Comparison of ENCODE assay signal across 8 cellular contexts in the genomic region with DNA sequence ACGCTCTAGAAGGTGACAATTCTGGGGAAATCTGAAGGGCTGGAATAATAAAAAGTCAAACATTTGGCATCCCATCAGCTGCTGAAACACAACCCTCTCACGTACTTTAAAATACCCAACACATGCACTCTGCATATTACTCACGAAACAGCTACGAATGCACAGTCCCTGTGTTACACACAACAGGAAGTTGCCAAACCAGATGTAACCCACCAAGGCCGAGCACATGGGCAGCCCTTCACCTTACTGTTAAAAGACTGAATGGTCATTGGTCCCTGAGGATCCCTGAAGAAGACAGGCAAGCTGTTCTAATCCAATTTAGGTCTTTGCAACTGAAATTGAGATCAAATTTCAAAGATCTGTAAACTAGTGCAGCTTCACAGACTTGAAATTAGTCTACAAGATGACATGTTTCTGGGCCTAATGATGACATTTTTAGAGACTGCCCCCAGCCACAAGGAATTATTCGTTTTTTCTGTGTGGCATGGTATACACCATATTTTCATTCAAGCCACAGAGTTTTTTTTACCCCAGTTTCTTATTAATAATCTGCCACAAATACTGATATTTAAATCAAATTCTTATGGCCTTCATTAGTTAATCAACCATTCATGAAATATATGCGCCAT. TPM values are rescaled to one million over a fixed set of nuclear protein-coding genes. Genes with fewer than 3 reads are reported as not detected.
DNase-seq lines count a peak whose midpoint lies in the region; ATAC-seq, FAIRE-seq and TF ChIP-seq lines count a peak whose summit lies in the region.

No MANE protein-coding gene starts in this region.

- H3K23ac ChIP-seq in H1 (ENCODE audit: insufficient read length) = no peak overlapping the region

- H3K27ac ChIP-seq in H1 (ENCODE audit: low read depth, low read length) (no peak overlapping the region), suprapubic skin (peak overlapping the region; percentile 48), sigmoid colon (peak overlapping the region in 1 of 4 donors; percentile 21)

- TF ChIP-seq POLR2A in H1 (IDR thresholded peaks at IDR 0.05; ENCODE audit: control extremely low read depth in 1 of 2, low read depth in 2 of 2, low read length in 2 of 2) = no peak
- TF ChIP-seq POLR2A in suprapubic skin (IDR thresholded peaks at IDR 0.05) = no peak
- TF ChIP-seq POLR2A in sigmoid colon (IDR thresholded peaks at IDR 0.05) = no peak

- no peaks in the 10 kb centered on the region for H4K20me1 ChIP-seq in H1 (replicated peaks in 1 of 2; ENCODE audit: control insufficient read depth in 1 of 2, insufficient read depth in 2 of 2, low read length in 2 of 2)

- WGBS in H1 (ENCODE audit: extremely low coverage in 1 of 2, insufficient coverage in 1 of 2, insufficient read length in 1 of 2, insufficient replicate concordance in 2 of 2, low coverage in 1 of 2, low lambda C conversion rate in 2 of 2, missing lambda C conversion rate in 1 of 2), 2 experiments = 79% methylated on average over 7 of the region's 7 CpGs; no CpG with 5 or more reads in 1 of the 2 experiments
- 53% methylated on average over 7 of the region's 7 CpGs for WGBS in suprapubic skin
- WGBS in sigmoid colon, 2 donors = 54 to 78% methylated on average over 7 of the region's 7 CpGs

- H2BK20ac ChIP-seq in H1 (ENCODE audit: low read length) = no peak overlapping the region

- peaks cover 19% of the 10 kb centered on the region for H3K36me3 Mint-ChIP-seq in activated T-cell treated with anti-CD3 and anti-CD28 coated beads, Interleukin-2, amount 50 U/mL, for 4 hours (ENCODE audit: insufficient read depth)

- FAIRE-seq in H1 (lab: Jason Lieb, UNC) = no peak

- POLR2A ChIA-PET in H1 (lab: Charles Lee; ENCODE audit: partially characterized antibody) = interaction anchor here (1.0 to 1.7 kb wide), 2 partner anchors 22 to 26 kb away, joined by 3 to 6 read pairs; partner anchors contain the start of gene IER5

- no peaks in the 10 kb centered on the region for H3K79me1 ChIP-seq in H1 (ENCODE audit: low read depth, low read length)

- no peaks in the 10 kb centered on the region for H3K9me3 ChIP-seq in H1 (ENCODE audit: insufficient read depth in 2 of 2, low read depth in 1 of 2, low read length in 1 of 2)
- peaks cover 4% of the 10 kb centered on the region for H3K9me3 ChIP-seq in suprapubic skin
- peaks cover 0 to 6% (median 0%) of the 10 kb centered on the region in 4 donors for H3K9me3 ChIP-seq in sigmoid colon

- H3K4me1 ChIP-seq in H1 (replicated peaks in 1 of 4; ENCODE audit: control insufficient read depth in 3 of 4, insufficient read depth in 4 of 4, low read length in 3 of 4) = peaks cover 0 to 7% (median 1%) of the 10 kb centered on the region in 4 experiments; a peak in 5 of 7 replicates
- peaks cover 22% of the 10 kb centered on the region for H3K4me1 ChIP-seq in suprapubic skin
- peaks cover 0 to 10% (median 0%) of the 10 kb centered on the region in 4 donors for H3K4me1 ChIP-seq in sigmoid colon

- peak; percentile 15 for DNase-seq in activated T-cell treated with anti-CD3 and anti-CD28 coated beads, Interleukin-2, amount 50 U/mL, for 4 hours
- DNase-seq in activated T-cell treated with anti-CD3 and anti-CD28 coated beads, Interleukin-2, amount 50 U/mL, for 1 hour = no peak
- DNase-seq in NCI-H82 (lab: John Stamatoyannopoulos, UW) (peak; percentile 98), H1 (ENCODE audit: low read depth in 1 of 2, low spot score in 2 of 2) (no peak), suprapubic skin (ENCODE audit: low spot score in 2 of 2) (no peak), sigmoid colon (no peak), NCI-H748 (lab: John Stamatoyannopoulos, UW; ENCODE audit: unreplicated experiment) (no peak)

- H2BK120ac ChIP-seq in H1 (replicated peaks; ENCODE audit: low read depth, low read length) = no peak overlapping the region

- no peak overlapping the region for H3K4ac ChIP-seq in H1 (replicated peaks; ENCODE audit: insufficient read length, low read depth, low read length)

- H3K36me3 ChIP-seq in H1 (ENCODE audit: control insufficient read depth in 2 of 4, insufficient read depth in 4 of 4, low read length in 3 of 4) = no peaks in the 10 kb centered on the region
- H3K36me3 ChIP-seq in suprapubic skin = peaks cover 4% of the 10 kb centered on the region
- no peaks in the 10 kb centered on the region for H3K36me3 ChIP-seq in sigmoid colon

- H3K27me3 ChIP-seq in H1 (replicated peaks in 1 of 4; ENCODE audit: control insufficient read depth in 3 of 4, extremely low read depth in 1 of 4, insufficient read depth in 3 of 4, low read length in 3 of 4) (no peaks in the 10 kb centered on the region), suprapubic skin (no peaks in the 10 kb centered on the region), sigmoid colon (no peaks in the 10 kb centered on the region)

- no peak overlapping the region for H4K91ac ChIP-seq in H1 (replicated peaks; ENCODE audit: insufficient read length, low read length)

- peaks cover 21% of the 10 kb centered on the region for H3K4me1 Mint-ChIP-seq in activated T-cell treated with anti-CD3 and anti-CD28 coated beads, Interleukin-2, amount 50 U/mL, for 4 hours (ENCODE audit: low read depth)

- no peak overlapping the region for H2BK12ac ChIP-seq in H1 (ENCODE audit: low read depth, low read length)

- no peak overlapping the region for H4K5ac ChIP-seq in H1 (ENCODE audit: insufficient read length, low read depth, low read length)

- no peak for TF ChIP-seq EP300 in H1 (IDR thresholded peaks at IDR 0.05; ENCODE audit: borderline replicate concordance in 1 of 2, low read depth in 2 of 2, low read length in 2 of 2)
- no peak for TF ChIP-seq EP300 in suprapubic skin (IDR thresholded peaks at IDR 0.05)
- TF ChIP-seq EP300 in sigmoid colon (IDR thresholded peaks at IDR 0.05) = no peak

- no peak overlapping the region for H3K18ac ChIP-seq in H1 (ENCODE audit: extremely low read depth, low read length)

- no peak overlapping the region for H2BK5ac ChIP-seq in H1 (ENCODE audit: low read depth, low read length)

- H4K8ac ChIP-seq in H1 (ENCODE audit: extremely low read depth, insufficient read depth, low read length) = no peak overlapping the region

- TF ChIP-seq CTCF in H1 (IDR thresholded peaks at IDR 0.05; ENCODE audit: control extremely low read depth in 1 of 3, insufficient read depth in 1 of 3, low read depth in 1 of 3, low read length in 3 of 3) (no peak), suprapubic skin (IDR thresholded peaks at IDR 0.05) (no peak), sigmoid colon (IDR thresholded peaks at IDR 0.05) (no peak)

- no peaks in the 10 kb centered on the region for H3K23me2 ChIP-seq in H1 (ENCODE audit: low read depth, low read length)

- H3K14ac ChIP-seq in H1 (ENCODE audit: insufficient read length) = no peak overlapping the region

- ATAC-seq in activated T-cell treated with anti-CD3 and anti-CD28 coated beads, Interleukin-2, amount 50 U/mL, for 4 hours = peak; percentile 84 to 92
- ATAC-seq in HG02678 (IDR thresholded peaks at IDR 0.05; ENCODE audit: unreplicated experiment) = peak; percentile 69

- no peak overlapping the region for H2AFZ ChIP-seq in H1 (ENCODE audit: low read length)

- no peak for TF ChIP-seq RAD21 in H1 (IDR thresholded peaks at IDR 0.05 in 1 of 2, conservative IDR thresholded peaks at IDR 0.05 in 1 of 2; ENCODE audit: low read depth in 2 of 2, low read length in 2 of 2)

- CTCF ChIA-PET in H1 (lab: Charles Lee; ENCODE audit: partially characterized antibody) = interaction anchor here (0.6 to 1.9 kb wide), 8 partner anchors 9 to 111 kb away, joined by 3 to 5 read pairs (median 3); no protein-coding TSS in a partner anchor

- H3K4me2 ChIP-seq in H1 (ENCODE audit: insufficient read depth in 1 of 2, low read depth in 2 of 2, low read length in 2 of 2) = no peak overlapping the region

- H3K79me2 ChIP-seq in H1 (ENCODE audit: control insufficient read depth in 1 of 2, insufficient read depth in 2 of 2, low read length in 2 of 2) = no peaks in the 10 kb centered on the region

- H3K9me3 Mint-ChIP-seq in activated T-cell treated with anti-CD3 and anti-CD28 coated beads, Interleukin-2, amount 50 U/mL, for 4 hours = peaks cover 14% of the 10 kb centered on the region

- H2BK15ac ChIP-seq in H1 (ENCODE audit: low read length) = peak overlapping the region; percentile 83; the same call in 1 of the 2 replicates

- intact Hi-C loops in sigmoid colon (cut with DNase I) = no loop called here

- H3K56ac ChIP-seq in H1 (replicated peaks; ENCODE audit: insufficient read length, low read depth, low read length) = no peak overlapping the region

- no peak overlapping the region for H3K9ac ChIP-seq in H1 (replicated peaks in 1 of 4; ENCODE audit: extremely low read depth in 1 of 4, low read depth in 3 of 4, low read length in 3 of 4)

- peak overlapping the region; percentile 52 for H3K4me3 Mint-ChIP-seq in activated T-cell treated with anti-CD3 and anti-CD28 coated beads, Interleukin-2, amount 50 U/mL, for 4 hours

- no peak overlapping the region for H2AK5ac ChIP-seq in H1 (ENCODE audit: low read depth, low read length)

- H3K4me3 ChIP-seq in H1 (ENCODE audit: extremely low read depth in 1 of 4, insufficient read depth in 2 of 4, low read depth in 3 of 4, low read length in 4 of 4) (no peak overlapping the region), suprapubic skin (no peak overlapping the region), sigmoid colon (no peak overlapping the region)

- no peaks in the 10 kb centered on the region for H3K27me3 Mint-ChIP-seq in activated T-cell treated with anti-CD3 and anti-CD28 coated beads, Interleukin-2, amount 50 U/mL, for 4 hours (ENCODE audit: low read depth)

RNA-seq across cellular contexts. Expression of gene IER5, which starts 25.6 kb away (rescaled TPM):
- 10 to 100 TPM; 43.6 to 58.9 (median 54.9) TPM for total RNA-seq in activated T-cell treated with anti-CD3 and anti-CD28 coated beads, Interleukin-2, amount 50 U/mL, for 4 hours
- 7.1 and 7.7 TPM in 2 replicates for total RNA-seq in H1 (2021; fragmentation: NEBNext Ultra II Directional; extraction: Animal tissue kit (Norgen Biotek cat#: 25700))
- polyA plus RNA-seq in H1 (2011; rRNA removed) = 3.5 and 4.3 TPM in 2 replicates
- polyA plus RNA-seq in H1 (2011; cell fraction: cytosol; rRNA removed) = 5.5 TPM
- 6.0 TPM for polyA plus RNA-seq in H1 (2011; cell fraction: nucleus; rRNA removed)
- polyA plus RNA-seq in H1 (2012, experiment 1 of 2) = 7.1 to 7.5 TPM (median 7.2 TPM) in 4 replicates
- polyA plus RNA-seq in H1 (2012, experiment 2 of 2) = 6.3 TPM
- polyA plus RNA-seq in H1 (2013, experiment 1 of 2) = 3.4 TPM
- 3.4 TPM for polyA plus RNA-seq in H1 (2013, experiment 2 of 2)
- polyA minus RNA-seq in H1 (2011; rRNA and poly(A)+ RNA removed) = 3.2 and 4.0 TPM in 2 replicates
- polyA minus RNA-seq in H1 (2011; cell fraction: cytosol; rRNA and poly(A)+ RNA removed) = 6.9 TPM
- polyA minus RNA-seq in H1 (2011; cell fraction: nucleus; rRNA and poly(A)+ RNA removed) = 14.5 TPM
- total RNA-seq in suprapubic skin = 10 to 100 TPM; 11.3 to 30.4 (median 24.4) TPM
- 10 to 100 TPM in 1 of 4 donors, 1 to 10 TPM in 3; 7.7 to 11.5 (median 8.5) TPM for total RNA-seq in sigmoid colon
- 10 to 100 TPM in 2 of 3 donors, 1 to 10 TPM in 1; 9.6 to 11.7 (median 10.9) TPM for polyA plus RNA-seq in sigmoid colon

RNA-seq across cellular contexts. Expression of gene MR1, which starts 29.1 kb away (rescaled TPM):
- total RNA-seq in activated T-cell treated with anti-CD3 and anti-CD28 coated beads, Interleukin-2, amount 50 U/mL, for 4 hours = 10 to 100 TPM in 1 of 3 donors, 1 to 10 TPM in 2; 6.5 to 10.7 (median 8.3) TPM
- 0.19 TPM in 1 of 2 replicates, not detected in the other for total RNA-seq in H1 (2021; fragmentation: NEBNext Ultra II Directional; extraction: Animal tissue kit (Norgen Biotek cat#: 25700))
- polyA plus RNA-seq in H1 (2011; rRNA removed) = 0.09 and 0.14 TPM in 2 replicates
- 0.19 TPM for polyA plus RNA-seq in H1 (2011; cell fraction: cytosol; rRNA removed)
- 0.04 TPM for polyA plus RNA-seq in H1 (2011; cell fraction: nucleus; rRNA removed)
- polyA plus RNA-seq in H1 (2012, experiment 1 of 2) = 0.07 to 0.41 TPM in 2 of 4 replicates, not detected in the others
- polyA plus RNA-seq in H1 (2012, experiment 2 of 2) = not detected
- 0.10 TPM for polyA plus RNA-seq in H1 (2013, experiment 1 of 2)
- polyA plus RNA-seq in H1 (2013, experiment 2 of 2) = 0.11 TPM
- polyA minus RNA-seq in H1 (2011; rRNA and poly(A)+ RNA removed) = 0.13 and 0.22 TPM in 2 replicates
- polyA minus RNA-seq in H1 (2011; cell fraction: cytosol; rRNA and poly(A)+ RNA removed) = not detected
- polyA minus RNA-seq in H1 (2011; cell fraction: nucleus; rRNA and poly(A)+ RNA removed) = 0.40 TPM
- total RNA-seq in suprapubic skin = 10 to 100 TPM; 10.5 to 29.5 (median 14.5) TPM
- 10 to 100 TPM; 10.3 to 12.2 (median 11.0) TPM for total RNA-seq in sigmoid colon
- polyA plus RNA-seq in sigmoid colon = 1 to 10 TPM; 1.8 to 8.4 (median 3.2) TPM

RNA-seq across cellular contexts. Expression of gene STX6, which starts 40.2 kb away (rescaled TPM):
- 10 to 100 TPM; 26.9 to 27.6 (median 27.0) TPM for total RNA-seq in activated T-cell treated with anti-CD3 and anti-CD28 coated beads, Interleukin-2, amount 50 U/mL, for 4 hours
- total RNA-seq in H1 (2021; fragmentation: NEBNext Ultra II Directional; extraction: Animal tissue kit (Norgen Biotek cat#: 25700)) = 33.3 and 35.4 TPM in 2 replicates
- polyA plus RNA-seq in H1 (2011; rRNA removed) = 13.6 and 14.8 TPM in 2 replicates
- polyA plus RNA-seq in H1 (2011; cell fraction: cytosol; rRNA removed) = 18.9 TPM
- 12.6 TPM for polyA plus RNA-seq in H1 (2011; cell fraction: nucleus; rRNA removed)
- polyA plus RNA-seq in H1 (2012, experiment 1 of 2) = 19.8 to 22.5 TPM (median 20.3 TPM) in 4 replicates
- polyA plus RNA-seq in H1 (2012, experiment 2 of 2) = 5.8 TPM
- 15.7 TPM for polyA plus RNA-seq in H1 (2013, experiment 1 of 2)
- 16.9 TPM for polyA plus RNA-seq in H1 (2013, experiment 2 of 2)
- polyA minus RNA-seq in H1 (2011; rRNA and poly(A)+ RNA removed) = 37.5 and 39.1 TPM in 2 replicates
- 18.1 TPM for polyA minus RNA-seq in H1 (2011; cell fraction: cytosol; rRNA and poly(A)+ RNA removed)
- polyA minus RNA-seq in H1 (2011; cell fraction: nucleus; rRNA and poly(A)+ RNA removed) = 32.9 TPM
- total RNA-seq in suprapubic skin = 10 to 100 TPM; 24.9 to 32.6 (median 31.3) TPM
- total RNA-seq in sigmoid colon = 10 to 100 TPM in 3 of 4 donors, 1 to 10 TPM in 1; 9.9 to 15.5 (median 13.8) TPM
- 1 to 10 TPM; 6.0 to 10.0 (median 8.6) TPM for polyA plus RNA-seq in sigmoid colon

Comparison
In these comparisons a context has a peak if more than half of its experiments do, and no peak if none do; other contexts are left out.
1. DNase-seq: peak in activated T-cell treated with anti-CD3 and anti-CD28 coated beads, Interleukin-2, amount 50 U/mL, for 4 hours (single experiment) and NCI-H82 (single experiment); none in activated T-cell treated with anti-CD3 and anti-CD28 coated beads, Interleukin-2, amount 50 U/mL, for 1 hour (single experiment), H1 (0 of 2), suprapubic skin (0 of 2), sigmoid colon (single experiment) and NCI-H748 (single experiment).